ENCODE assay signal across 23 cellular contexts in the genomic region with DNA sequence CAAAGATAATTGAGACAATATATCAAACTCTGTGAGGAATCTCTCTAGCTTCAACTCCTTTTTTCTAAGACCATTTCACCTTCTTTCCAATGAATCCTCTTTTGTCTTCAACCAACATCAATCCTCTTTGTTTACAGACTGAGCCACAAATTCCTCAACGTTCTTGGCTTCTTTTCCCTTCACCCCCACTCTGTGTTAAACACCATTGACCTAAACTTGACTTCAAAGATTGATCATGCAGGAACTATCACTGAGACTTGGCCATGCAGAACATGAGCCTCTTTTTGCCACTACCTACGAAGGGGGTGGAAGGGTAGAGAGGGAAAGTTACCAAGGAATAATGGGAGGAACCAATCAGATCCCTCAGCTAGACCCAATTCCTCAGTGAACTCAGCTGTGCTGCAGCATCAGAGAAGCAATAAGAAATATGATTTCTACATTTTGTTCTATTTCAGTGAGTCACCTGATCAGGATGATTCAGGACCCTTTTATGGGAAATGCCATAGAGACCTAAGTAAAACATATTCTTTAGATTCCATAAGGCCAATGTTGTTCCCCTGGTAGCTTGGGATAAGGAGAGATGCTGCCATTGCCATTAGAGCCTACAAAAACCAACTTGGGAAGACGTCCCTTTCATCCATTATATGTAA.
"Had no signal": no experiment of that assay in that cellular context is flagged by ENCODE, and none has a peak within 500 bp of the region (broad histone marks: within the 10 kb centered on the region; RNA-seq: fewer than 3 reads in every experiment).

No MANE protein-coding gene starts in this region.

- H3K79me2 ChIP-seq: hepatocyte had no signal

- H3K4me2 ChIP-seq: hepatocyte had no signal

- H3K27ac Mint-ChIP-seq: activated CD4-positive, alpha-beta T cell treated with anti-CD3 and anti-CD28 coated beads, Interleukin-2, amount 10 ng/mL, durations not matched to agents 7 days and 5 days; activated CD8-positive, alpha-beta T cell treated with anti-CD3 and anti-CD28 coated beads, Interleukin-2, amount 10 ng/mL, durations not matched to agents 7 days and 5 days; activated naive CD8-positive, alpha-beta T cell treated with anti-CD3 and anti-CD28 coated beads, Interleukin-2, amount 10 ng/mL, durations not matched to agents 7 days and 5 days; activated T-cell treated with anti-CD3 and anti-CD28 coated beads, Interleukin-2, amount 50 U/mL, for 24 hours; activated T-helper 2 cell treated with anti-CD3 and anti-CD28 coated beads, Interferon-gamma antibody, Interleukin-2, Interleukin-4, amounts not matched to agents 10 μg/mL and 5 μg/mL and 100 μg/mL, durations not matched to agents 14 hours and 24 hours and 36 hours; type B pancreatic cell had no signal

- H3K4me1 ChIP-seq: left lung, prostate gland, testis had no signal

- H3K4me3 ChIP-seq: coronary artery, hepatocyte, left lung, prostate gland, testis had no signal

- H3K9me3 Mint-ChIP-seq: activated CD4-positive, alpha-beta T cell treated with anti-CD3 and anti-CD28 coated beads, Interleukin-2, amount 10 ng/mL, durations not matched to agents 7 days and 5 days; activated T-helper 2 cell treated with anti-CD3 and anti-CD28 coated beads, Interferon-gamma antibody, Interleukin-2, Interleukin-4, amounts not matched to agents 10 μg/mL and 5 μg/mL and 100 μg/mL, durations not matched to agents 14 hours and 24 hours and 36 hours had no signal

- H3K4me3 Mint-ChIP-seq: activated CD4-positive, alpha-beta T cell treated with anti-CD3 and anti-CD28 coated beads, Interleukin-2, amount 10 ng/mL, durations not matched to agents 7 days and 5 days; activated CD8-positive, alpha-beta T cell treated with anti-CD3 and anti-CD28 coated beads, Interleukin-2, amount 10 ng/mL, durations not matched to agents 7 days and 5 days; activated naive CD8-positive, alpha-beta T cell treated with anti-CD3 and anti-CD28 coated beads, Interleukin-2, amount 10 ng/mL, durations not matched to agents 7 days and 5 days; activated T-cell treated with anti-CD3 and anti-CD28 coated beads, Interleukin-2, amount 50 U/mL, for 24 hours; neural crest cell; type B pancreatic cell had no signal

- H3K36me3 Mint-ChIP-seq: activated naive CD8-positive, alpha-beta T cell treated with anti-CD3 and anti-CD28 coated beads, Interleukin-2, amount 10 ng/mL, durations not matched to agents 7 days and 5 days; type B pancreatic cell had no signal

- H2AFZ ChIP-seq: hepatocyte had no signal

- H3K27me3 ChIP-seq: hepatocyte, left lung, testis had no signal

- ATAC-seq: activated CD4-positive, CD25-positive, alpha-beta regulatory T cell treated with anti-CD3 and anti-CD28 coated beads, Interleukin-2, amount 50 U/mL, for 24 hours; activated CD8-positive, alpha-beta T cell treated with anti-CD3 and anti-CD28 coated beads, Interleukin-2, amount 10 ng/mL, durations not matched to agents 7 days and 5 days; left lung; right cardiac atrium had no signal

- FAIRE-seq: endometrium, small intestine had no signal

- H3K27me3 Mint-ChIP-seq: activated CD4-positive, alpha-beta T cell treated with anti-CD3 and anti-CD28 coated beads, Interleukin-2, amount 10 ng/mL, durations not matched to agents 7 days and 5 days; activated naive CD8-positive, alpha-beta T cell treated with anti-CD3 and anti-CD28 coated beads, Interleukin-2, amount 10 ng/mL, durations not matched to agents 7 days and 5 days; activated T-cell treated with anti-CD3 and anti-CD28 coated beads, Interleukin-2, amount 50 U/mL, for 24 hours; type B pancreatic cell had no signal

- H3K9me3 ChIP-seq: prostate gland, testis had no signal

- H3K4me1 Mint-ChIP-seq: activated CD4-positive, alpha-beta T cell treated with anti-CD3 and anti-CD28 coated beads, Interleukin-2, amount 10 ng/mL, durations not matched to agents 7 days and 5 days; activated naive CD8-positive, alpha-beta T cell treated with anti-CD3 and anti-CD28 coated beads, Interleukin-2, amount 10 ng/mL, durations not matched to agents 7 days and 5 days had no signal

- H3K27ac ChIP-seq: coronary artery, hepatocyte, left lung, prostate gland, testis had no signal

- H3K36me3 ChIP-seq: left lung, prostate gland had no signal

- DNase-seq: activated CD4-positive, alpha-beta T cell treated with anti-CD3 and anti-CD28 coated beads, Interleukin-2, amount 10 ng/mL, durations not matched to agents 7 days and 5 days; activated CD8-positive, alpha-beta T cell treated with anti-CD3 and anti-CD28 coated beads, Interleukin-2, amount 10 ng/mL, durations not matched to agents 7 days and 5 days; activated naive CD4-positive, alpha-beta T cell treated with Interleukin-2 at 50 U/mL for 16 hours; activated naive CD8-positive, alpha-beta T cell treated with anti-CD3 and anti-CD28 coated beads, Interleukin-2, amount 10 ng/mL, durations not matched to agents 7 days and 5 days; activated T-cell treated with anti-CD3 and anti-CD28 coated beads, Interleukin-2, amount 50 U/mL, for 24 hours; amygdala; islet precursor cell; left lung; mammary epithelial cell; right cardiac atrium; small intestine; stimulated activated CD4-positive, alpha-beta T cell treated with anti-CD3 and anti-CD28 coated beads, Interleukin-15, amount 100 ng/mL, for 24 hours; stimulated activated CD4-positive, alpha-beta T cell treated with anti-CD3 and anti-CD28 coated beads, Interleukin-4, amount 100 ng/mL, for 1 hour; T1000; testis had no signal
